28 cellular contexts compared by ENCODE assay signal in the genomic region with DNA sequence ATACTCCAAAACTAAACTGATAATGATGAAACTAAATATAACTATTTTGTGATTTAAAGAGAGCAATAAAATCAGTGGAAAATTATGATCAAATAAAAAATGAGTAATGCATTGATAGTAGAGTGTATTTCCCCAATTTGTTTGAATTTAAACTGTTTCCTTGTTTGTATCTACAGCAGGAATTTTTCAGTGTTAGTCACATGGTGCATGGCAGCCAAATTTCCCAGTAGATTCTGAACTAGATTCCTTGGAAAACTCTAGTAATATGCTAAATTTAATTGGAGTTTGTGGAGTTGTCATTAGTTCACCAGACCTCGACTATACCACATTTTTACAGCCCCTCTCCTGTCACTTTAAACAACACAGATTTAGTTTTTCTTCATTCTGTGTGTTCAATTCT.
"Had no signal": no experiment of that assay in that cellular context is flagged by ENCODE, and none has a peak within 500 bp of the region (broad histone marks: within the 10 kb centered on the region; RNA-seq: fewer than 3 reads in every experiment).

No MANE protein-coding gene starts in this region.

- H3K27me3 Mint-ChIP-seq: activated CD4-positive, alpha-beta memory T cell treated with anti-CD3 and anti-CD28 coated beads, Interleukin-2, amount 10 ng/mL, durations not matched to agents 7 days and 5 days; activated CD4-positive, alpha-beta T cell treated with anti-CD3 and anti-CD28 coated beads, Interleukin-2, amount 10 ng/mL, durations not matched to agents 7 days and 5 days; activated T-cell treated with anti-CD3 and anti-CD28 coated beads, Interleukin-2, amount 50 U/mL, for 24 hours; memory B cell; naive thymus-derived CD4-positive, alpha-beta T cell; stimulated activated naive B cell treated with anti-CD40 and anti-IgM and Interleukin-4, amounts not matched to agents 10 μg/mL and 1 μg/mL and 100 μg/mL, for 72 hours; T-helper 17 cell had no signal

- H3K9me3 ChIP-seq: pancreas, thyroid gland, vagina had no signal

- H3K4me3 Mint-ChIP-seq: activated CD4-positive, alpha-beta memory T cell treated with anti-CD3 and anti-CD28 coated beads, Interleukin-2, amount 10 ng/mL, durations not matched to agents 7 days and 5 days; activated CD4-positive, alpha-beta T cell treated with anti-CD3 and anti-CD28 coated beads, Interleukin-2, amount 10 ng/mL, durations not matched to agents 7 days and 5 days; activated T-cell treated with anti-CD3 and anti-CD28 coated beads, Interleukin-2, amount 50 U/mL, for 24 hours; memory B cell; naive thymus-derived CD4-positive, alpha-beta T cell; stimulated activated naive B cell treated with anti-CD40 and anti-IgM and Interleukin-4, amounts not matched to agents 10 μg/mL and 1 μg/mL and 100 μg/mL, for 72 hours; T-helper 17 cell had no signal

- H3K4me3 ChIP-seq: esophagus muscularis mucosa, gastrocnemius medialis, pancreas, psoas muscle, right atrium auricular region, stomach, thyroid gland, upper lobe of left lung, vagina had no signal

- H3K36me3 ChIP-seq: esophagus muscularis mucosa, gastrocnemius medialis, pancreas, right atrium auricular region, stomach, thyroid gland, upper lobe of left lung, vagina had no signal

- H3K4me1 Mint-ChIP-seq: activated CD4-positive, alpha-beta memory T cell treated with anti-CD3 and anti-CD28 coated beads, Interleukin-2, amount 10 ng/mL, durations not matched to agents 7 days and 5 days; activated CD4-positive, alpha-beta T cell treated with anti-CD3 and anti-CD28 coated beads, Interleukin-2, amount 10 ng/mL, durations not matched to agents 7 days and 5 days; memory B cell; naive thymus-derived CD4-positive, alpha-beta T cell; stimulated activated naive B cell treated with anti-CD40 and anti-IgM and Interleukin-4, amounts not matched to agents 10 μg/mL and 1 μg/mL and 100 μg/mL, for 72 hours; T-helper 17 cell had no signal

- ATAC-seq: gastrocnemius medialis; naive thymus-derived CD4-positive, alpha-beta T cell; psoas muscle; stimulated activated naive B cell treated with anti-CD40 and anti-IgM and Interleukin-4, amounts not matched to agents 10 μg/mL and 1 μg/mL and 100 μg/mL, for 72 hours; T-helper 17 cell had no signal

- H3K27ac Mint-ChIP-seq: activated CD4-positive, alpha-beta memory T cell treated with anti-CD3 and anti-CD28 coated beads, Interleukin-2, amount 10 ng/mL, durations not matched to agents 7 days and 5 days; activated CD4-positive, alpha-beta T cell treated with anti-CD3 and anti-CD28 coated beads, Interleukin-2, amount 10 ng/mL, durations not matched to agents 7 days and 5 days; activated T-cell treated with anti-CD3 and anti-CD28 coated beads, Interleukin-2, amount 50 U/mL, for 24 hours; memory B cell; naive thymus-derived CD4-positive, alpha-beta T cell; stimulated activated naive B cell treated with anti-CD40 and anti-IgM and Interleukin-4, amounts not matched to agents 10 μg/mL and 1 μg/mL and 100 μg/mL, for 72 hours; T-helper 17 cell had no signal

- H3K27ac ChIP-seq: esophagus muscularis mucosa, gastrocnemius medialis, pancreas, psoas muscle, stomach, thyroid gland, upper lobe of left lung, vagina had no signal

- DNase-seq: activated CD4-positive, alpha-beta memory T cell treated with anti-CD3 and anti-CD28 coated beads, Interleukin-2, amount 10 ng/mL, durations not matched to agents 7 days and 5 days; activated CD4-positive, alpha-beta T cell treated with anti-CD3 and anti-CD28 coated beads, Interleukin-2, amount 10 ng/mL, durations not matched to agents 7 days and 5 days; activated CD4-positive, CD25-positive, alpha-beta regulatory T cell treated with anti-CD3 and anti-CD28 coated beads, Interleukin-2, amount 50 U/mL, for 72 hours; activated CD8-positive, alpha-beta memory T cell treated with anti-CD3 and anti-CD28 coated beads, Interleukin-2, amount 50 U/mL, for 48 hours; activated gamma-delta T cell treated with Interleukin-2 at 50 U/mL for 16 hours; activated naive CD4-positive, alpha-beta T cell treated with anti-CD3 and anti-CD28 coated beads, Interleukin-2, amount 50 U/mL, for 16 hours; activated T-cell treated with anti-CD3 and anti-CD28 coated beads, Interleukin-2, amount 50 U/mL, for 24 hours; amniotic stem cell; caudate nucleus; effector CD4-positive, alpha-beta T cell; gastrocnemius medialis; glutamatergic neuron; midbrain; naive thymus-derived CD4-positive, alpha-beta T cell; pancreas; psoas muscle; stimulated activated CD4-positive, alpha-beta T cell treated with anti-CD3 and anti-CD28 coated beads, Interleukin-15, amount 100 ng/mL, for 24 hours; stimulated activated CD4-positive, alpha-beta T cell treated with anti-CD3 and anti-CD28 coated beads, Interleukin-2, amount 100 ng/mL, for 24 hours; stimulated activated naive B cell treated with anti-CD40 and anti-IgM and Interleukin-4, amounts not matched to agents 10 μg/mL and 1 μg/mL and 100 μg/mL, for 72 hours; stomach; T-helper 17 cell; T1000; thyroid gland; upper lobe of left lung had no signal

- H3K27me3 ChIP-seq: esophagus muscularis mucosa, gastrocnemius medialis, pancreas, right atrium auricular region, stomach, thyroid gland, upper lobe of left lung, vagina had no signal

- H3K4me1 ChIP-seq: gastrocnemius medialis, psoas muscle, right atrium auricular region, thyroid gland, upper lobe of left lung, vagina had no signal
